Comparison of ENCODE assay signal across 15 cellular contexts in genomic region chr11:8829556-8829955, GRCh38.
"Had no signal": no experiment of that assay in that cellular context is flagged by ENCODE, and none has a peak within 500 bp of the region (broad histone marks: within the 10 kb centered on the region; RNA-seq: fewer than 3 reads in every experiment).

No MANE protein-coding gene starts in this region.

- H3K27ac ChIP-seq: body of pancreas, epithelial cell of prostate, parathyroid adenoma, suprapubic skin, transverse colon, vagina, VCaP had no signal

- H3K4me3 ChIP-seq: body of pancreas, suprapubic skin, transverse colon, vagina had no signal

- H3K4me1 ChIP-seq: body of pancreas, parathyroid adenoma had no signal

- H3K36me3 ChIP-seq: suprapubic skin, transverse colon, vagina had no signal

- H3K27me3 ChIP-seq: body of pancreas, suprapubic skin, transverse colon, vagina had no signal

- DNase-seq: activated CD4-positive, alpha-beta T cell treated with anti-CD3 and anti-CD28 coated beads for 1 hour; activated CD4-positive, alpha-beta T cell treated with anti-CD3 and anti-CD28 coated beads, Interleukin-2, amount 50 U/mL, for 48 hours; activated naive CD4-positive, alpha-beta T cell treated with Interleukin-2 at 50 U/mL for 16 hours; activated T-cell treated with anti-CD3 and anti-CD28 coated beads, Interleukin-2, amount 50 U/mL, for 24 hours; body of pancreas; endodermal cell; natural killer cell; stimulated activated CD4-positive, alpha-beta T cell treated with anti-CD3 and anti-CD28 coated beads, Interleukin-2, amount 100 ng/mL, for 24 hours; stimulated activated naive CD8-positive, alpha-beta T cell treated with anti-CD3 and anti-CD28 coated beads, Interleukin-15, amount 100 ng/mL, for 72 hours; transverse colon had no signal

- H3K9ac ChIP-seq: parathyroid adenoma had no signal

- H3K79me2 ChIP-seq: parathyroid adenoma had no signal

- ATAC-seq: body of pancreas; stimulated activated naive CD8-positive, alpha-beta T cell treated with anti-CD3 and anti-CD28 coated beads, Interleukin-15, amount 100 ng/mL, for 72 hours had no signal

- H2AFZ ChIP-seq: parathyroid adenoma had no signal

- H3K9me3 ChIP-seq: body of pancreas, suprapubic skin, transverse colon, vagina had no signal
